Comparison of ENCODE assay signal across 26 cellular contexts in genomic region chr1:167678838-167679237, GRCh38. TPM values are rescaled to one million over a fixed set of nuclear protein-coding genes. Genes with fewer than 3 reads are reported as not detected.
DNase-seq lines count a peak whose midpoint lies in the region; ATAC-seq and TF ChIP-seq lines count a peak whose summit lies in the region.
"Had no signal": no experiment of that assay in that cellular context is flagged by ENCODE, and none has a peak within 500 bp of the region (broad histone marks: within the 10 kb centered on the region; RNA-seq: fewer than 3 reads in every experiment).

No MANE protein-coding gene starts in this region.

- peaks cover 9% of the 10 kb centered on the region for H3K4me1 Mint-ChIP-seq in CD4-positive, alpha-beta T cell (ENCODE audit: low read depth)
- H3K4me1 Mint-ChIP-seq in naive thymus-derived CD4-positive, alpha-beta T cell: peaks cover 9 to 42% (median 17%) of the 10 kb centered on the region in 7 donors

- no peak for ATAC-seq in CD4-positive, alpha-beta T cell (ENCODE audit: poor library complexity)
- no peak for ATAC-seq in naive thymus-derived CD4-positive, alpha-beta T cell
- ATAC-seq: HCT116, Right ventricle myocardium inferior, SK-N-SH treated with all-trans-retinoic acid at 6 μM for 48 hours had no signal

- no peak for TF ChIP-seq POLR2A in ovary (IDR thresholded peaks at IDR 0.05)

- H3K9me3 Mint-ChIP-seq in CD4-positive, alpha-beta T cell: no peaks in the 10 kb centered on the region
- no peaks in the 10 kb centered on the region for H3K9me3 Mint-ChIP-seq in naive thymus-derived CD4-positive, alpha-beta T cell
- H3K9me3 Mint-ChIP-seq: CD8-positive, alpha-beta memory T cell had no signal

- no peaks in the 10 kb centered on the region for H3K9me3 ChIP-seq in cardiac muscle cell (ENCODE audit: low read depth)
- H3K9me3 ChIP-seq in CD4-positive, alpha-beta T cell (ENCODE audit: control insufficient read depth, low read length): no peaks in the 10 kb centered on the region
- H3K9me3 ChIP-seq in naive thymus-derived CD4-positive, alpha-beta T cell (ENCODE audit: control insufficient read depth in 2 of 3, low read length in 3 of 3): no peaks in the 10 kb centered on the region
- no peaks in the 10 kb centered on the region for H3K9me3 ChIP-seq in ovary
- H3K9me3 ChIP-seq: SJCRH30 had no signal

- CTCF ChIA-PET in CD4-positive, alpha-beta T cell (lab: Charles Lee): no interaction called here
- CTCF ChIA-PET in naive thymus-derived CD4-positive, alpha-beta T cell (lab: Charles Lee): interaction anchor here (1.1 kb wide), 1 partner anchor 8 kb away, joined by 3 read pairs; no protein-coding TSS in a partner anchor

- H3K4me3 Mint-ChIP-seq in CD4-positive, alpha-beta T cell: no peak overlapping the region
- no peak overlapping the region for H3K4me3 Mint-ChIP-seq in naive thymus-derived CD4-positive, alpha-beta T cell
- H3K4me3 Mint-ChIP-seq: CD8-positive, alpha-beta memory T cell had no signal

- H3K36me3 ChIP-seq in cardiac muscle cell: peaks cover 7% of the 10 kb centered on the region
- peaks cover 12 to 62% (median 14%) of the 10 kb centered on the region in 3 experiments for H3K36me3 ChIP-seq in naive thymus-derived CD4-positive, alpha-beta T cell (ENCODE audit: control insufficient read depth in 2 of 3, insufficient read depth in 3 of 3, low read length in 3 of 3)
- H3K36me3 ChIP-seq in ovary: no peaks in the 10 kb centered on the region
- H3K36me3 ChIP-seq: SJCRH30 had no signal

- no peak overlapping the region for H3K27ac Mint-ChIP-seq in CD4-positive, alpha-beta T cell
- no peak overlapping the region for H3K27ac Mint-ChIP-seq in naive thymus-derived CD4-positive, alpha-beta T cell
- H3K27ac Mint-ChIP-seq: CD8-positive, alpha-beta memory T cell had no signal

- peaks cover 34% of the 10 kb centered on the region for H3K36me3 Mint-ChIP-seq in CD4-positive, alpha-beta T cell (ENCODE audit: low read depth)
- H3K36me3 Mint-ChIP-seq in naive thymus-derived CD4-positive, alpha-beta T cell: peaks cover under 1 to 26% (median 9%) of the 10 kb centered on the region in 5 donors

- intact Hi-C loops in cardiac septum (cut with DNase I): no loop called here
- intact Hi-C loops in CD4-positive, alpha-beta T cell (cut with DNase I, micrococcal nuclease): loop anchor here in 1 of 2 experiments (5.0 kb wide), 1 partner anchor 37 kb away; no protein-coding TSS in a partner anchor
- intact Hi-C loops in naive thymus-derived CD4-positive, alpha-beta T cell (cut with micrococcal nuclease): no loop called here
- intact Hi-C loops in ovary (cut with DNase I): no loop called here

- TF ChIP-seq CTCF in cardiac muscle cell (IDR thresholded peaks at IDR 0.05; ENCODE audit: low read depth, low read length) (no peak), ovary (IDR thresholded peaks at IDR 0.05) (no peak)
- TF ChIP-seq CTCF in CD4-positive, alpha-beta T cell (IDR thresholded peaks at IDR 0.05): no peak

- POLR2A ChIA-PET in CD4-positive, alpha-beta T cell (lab: Charles Lee): interaction anchor here (1.3 kb wide), 1 partner anchor 42 kb away, joined by 3 read pairs; no protein-coding TSS in a partner anchor
- POLR2A ChIA-PET in naive thymus-derived CD4-positive, alpha-beta T cell (lab: Charles Lee): interaction anchor here (0.7 to 1.5 kb wide), 2 partner anchors 19 to 21 kb away, joined by 3 read pairs; no protein-coding TSS in a partner anchor

- 92 to 97% (median 94%) methylated on average over 3 of the region's 3 CpGs for WGBS in ovary, 3 donors

- no peak overlapping the region for H3K4me3 ChIP-seq in cardiac muscle cell
- no peak overlapping the region for H3K4me3 ChIP-seq in naive thymus-derived CD4-positive, alpha-beta T cell (ENCODE audit: low read length)
- no peak overlapping the region for H3K4me3 ChIP-seq in ovary
- H3K4me3 ChIP-seq: PC-9, SJCRH30 had no signal

- no peak for DNase-seq in cardiac muscle cell (ENCODE audit: low read depth in 1 of 2, low spot score in 1 of 2)
- no peak for DNase-seq in cardiac septum (ENCODE audit: low spot score)
- DNase-seq in CD4-positive, alpha-beta T cell: no peak
- DNase-seq in naive thymus-derived CD4-positive, alpha-beta T cell: no peak
- DNase-seq in substantia nigra (lab: John Stamatoyannopoulos, UW): no peak
- DNase-seq in ovary: no peak
- DNase-seq in SW 1271 (lab: John Stamatoyannopoulos, UW): no peak
- no peak for DNase-seq in NCI-H446 treated with DMSO at 0.1 percent for 48 hours (lab: John Stamatoyannopoulos, UW)
- DNase-seq: 8988T; C1 segment of cervical spinal cord; CD8-positive, alpha-beta memory T cell; DMS 273 treated with DMSO at 0.1 percent for 48 hours; DMS79; GF-D8; KG1; MM.1S; NCI-H2029; NCI-H446; NCI-H526; NK-92 treated with Interleukin-12 subunit alpha and Interleukin-12 subunit beta, amount 100 ng/mL, for 24 hours; PC-9; SJCRH30 had no signal

- no peaks in the 10 kb centered on the region for H3K27me3 Mint-ChIP-seq in CD4-positive, alpha-beta T cell
- no peaks in the 10 kb centered on the region for H3K27me3 Mint-ChIP-seq in naive thymus-derived CD4-positive, alpha-beta T cell
- H3K27me3 Mint-ChIP-seq: CD8-positive, alpha-beta memory T cell had no signal

- H3K27me3 ChIP-seq in cardiac muscle cell (no peaks in the 10 kb centered on the region), ovary (no peaks in the 10 kb centered on the region)
- no peaks in the 10 kb centered on the region for H3K27me3 ChIP-seq in CD4-positive, alpha-beta T cell (ENCODE audit: control insufficient read depth, insufficient read depth, low read length)
- no peaks in the 10 kb centered on the region for H3K27me3 ChIP-seq in naive thymus-derived CD4-positive, alpha-beta T cell (ENCODE audit: control insufficient read depth in 2 of 2, insufficient read depth in 2 of 2, low read length in 2 of 2)
- H3K27me3 ChIP-seq: SJCRH30 had no signal

- no peak for TF ChIP-seq EP300 in ovary (IDR thresholded peaks at IDR 0.05)

- H3K27ac ChIP-seq in cardiac muscle cell: peak overlapping the region; percentile 100
- H3K27ac ChIP-seq in CD4-positive, alpha-beta T cell (ENCODE audit: low read depth, low read length): peak overlapping the region; percentile 15
- peak overlapping the region; percentile 42 for H3K27ac ChIP-seq in naive thymus-derived CD4-positive, alpha-beta T cell (ENCODE audit: low read depth, low read length)
- peak overlapping the region; percentile 7 for H3K27ac ChIP-seq in substantia nigra (ENCODE audit: low read depth, low read length, poor library complexity, severe bottlenecking)
- no peak overlapping the region for H3K27ac ChIP-seq in ovary
- H3K27ac ChIP-seq: PC-9, SJCRH30 had no signal

- H3K4me1 ChIP-seq in cardiac muscle cell (ENCODE audit: low read depth) (peaks cover 71% of the 10 kb centered on the region), ovary (ENCODE audit: insufficient read depth) (no peaks in the 10 kb centered on the region)
- peaks cover 5 to 19% of the 10 kb centered on the region in 2 donors for H3K4me1 ChIP-seq in naive thymus-derived CD4-positive, alpha-beta T cell (ENCODE audit: control insufficient read depth in 2 of 2, insufficient read depth in 2 of 2, low read length in 2 of 2)

RNA-seq across cellular contexts. Expression of gene MPZL1, which starts 42.9 kb away (rescaled TPM):
- total RNA-seq in cardiac muscle cell (65.0 and 107 TPM in 2 replicates), cardiac septum (35.7 TPM), ovary (100 to 1,000 TPM in 3 of 7 donors, 10 to 100 TPM in 4; 43.0 to 114 (median 80.1) TPM)
- polyA plus RNA-seq in cardiac muscle cell (114 and 136 TPM in 2 replicates), ovary (100 to 1,000 TPM in 1 of 2 donors, 10 to 100 TPM in 1; 30.3 to 180 TPM)
- total RNA-seq in CD4-positive, alpha-beta T cell: 1 to 10 TPM; 1.2 to 1.5 TPM
- total RNA-seq in naive thymus-derived CD4-positive, alpha-beta T cell: 10 to 100 TPM in 2 of 5 experiments, 1 to 10 TPM in 3; 4.8 to 25.3 (median 8.6) TPM
- 10 to 100 TPM; 12.2 to 19.0 TPM for polyA plus RNA-seq in naive thymus-derived CD4-positive, alpha-beta T cell

RNA-seq across cellular contexts. Expression of gene RCSD1, which starts 48.8 kb away (rescaled TPM):
- 317 and 386 TPM in 2 replicates for total RNA-seq in cardiac muscle cell
- 77.3 and 100 TPM in 2 replicates for polyA plus RNA-seq in cardiac muscle cell
- total RNA-seq in cardiac septum: 32.7 TPM
- total RNA-seq in CD4-positive, alpha-beta T cell: 10 to 100 TPM; 42.3 to 44.6 TPM
- 100 to 1,000 TPM in 4 of 5 experiments, 10 to 100 TPM in 1; 75.0 to 153 (median 140) TPM for total RNA-seq in naive thymus-derived CD4-positive, alpha-beta T cell
- 100 to 1,000 TPM in 1 of 2 donors, 10 to 100 TPM in 1; 94.7 to 135 TPM for polyA plus RNA-seq in naive thymus-derived CD4-positive, alpha-beta T cell
- total RNA-seq in ovary: 1 to 10 TPM; 2.1 to 5.9 (median 3.0) TPM
- polyA plus RNA-seq in ovary: 10 to 100 TPM in 1 of 2 donors, 1 to 10 TPM in 1; 4.1 to 10.9 TPM
- total RNA-seq: H4, PC-9 had no signal

Comparison
In these comparisons a context has a peak if more than half of its experiments do, and no peak if none do; other contexts are left out.
1. H3K27ac ChIP-seq: peak in cardiac muscle cell (single experiment), CD4-positive, alpha-beta T cell (single experiment), naive thymus-derived CD4-positive, alpha-beta T cell (single experiment) and substantia nigra (single experiment); none in ovary (0 of 2).